ENCODE assay signal across 8 cellular contexts in genomic region chr7:141739250-141739649, GRCh38. TPM values are rescaled to one million over a fixed set of nuclear protein-coding genes. Genes with fewer than 3 reads are reported as not detected.
A peak's percentile ranks its signal among the peaks of the same experiment; 100 is the strongest.
DNase-seq lines count a peak whose midpoint lies in the region; ATAC-seq and TF ChIP-seq lines count a peak whose summit lies in the region.

No MANE protein-coding gene starts in this region.

- no peak overlapping the region for H3K27ac ChIP-seq in hepatocyte

- 79% methylated on average over 3 of the region's 3 CpGs for whole genome bisulfite sequencing in hepatocyte (ENCODE audit: low lambda C conversion rate, missing lambda C conversion rate)

- no peaks in the 10 kb centered on the region for H3K9me3 Mint-ChIP-seq in activated CD4-positive, alpha-beta T cell treated with anti-CD3 and anti-CD28 coated beads for 36 hours (ENCODE audit: low read depth)
- H3K9me3 Mint-ChIP-seq in activated CD8-positive, alpha-beta T cell treated with anti-CD3 and anti-CD28 coated beads for 36 hours = no peaks in the 10 kb centered on the region
- no peaks in the 10 kb centered on the region for H3K9me3 Mint-ChIP-seq in stimulated activated memory B cell treated with anti-CD40 and anti-IgM and Interleukin-4, amounts not matched to agents 10 μg/mL and 1 μg/mL and 100 μg/mL, for 72 hours

- peaks cover 8% of the 10 kb centered on the region for H3K4me1 ChIP-seq in hepatocyte (ENCODE audit: insufficient read depth)

- peak overlapping the region; percentile 97 for H3K27ac Mint-ChIP-seq in activated CD4-positive, alpha-beta T cell treated with anti-CD3 and anti-CD28 coated beads for 36 hours
- peak overlapping the region; percentile 78 for H3K27ac Mint-ChIP-seq in activated CD8-positive, alpha-beta T cell treated with anti-CD3 and anti-CD28 coated beads for 36 hours
- H3K27ac Mint-ChIP-seq in stimulated activated memory B cell treated with anti-CD40 and anti-IgM and Interleukin-4, amounts not matched to agents 10 μg/mL and 1 μg/mL and 100 μg/mL, for 72 hours = peak overlapping the region; percentile 99

- no peak for TF ChIP-seq CTCF in activated CD8-positive, alpha-beta T cell treated with anti-CD3 and anti-CD28 coated beads for 36 hours (IDR thresholded peaks at IDR 0.05)
- no peak for TF ChIP-seq CTCF in hepatocyte (IDR thresholded peaks at IDR 0.05; ENCODE audit: poor library complexity)

- H3K27me3 Mint-ChIP-seq in activated CD4-positive, alpha-beta T cell treated with anti-CD3 and anti-CD28 coated beads for 36 hours = no peaks in the 10 kb centered on the region
- no peaks in the 10 kb centered on the region for H3K27me3 Mint-ChIP-seq in activated CD8-positive, alpha-beta T cell treated with anti-CD3 and anti-CD28 coated beads for 36 hours
- H3K27me3 Mint-ChIP-seq in stimulated activated memory B cell treated with anti-CD40 and anti-IgM and Interleukin-4, amounts not matched to agents 10 μg/mL and 1 μg/mL and 100 μg/mL, for 72 hours = no peaks in the 10 kb centered on the region

- no peak for ATAC-seq in activated CD4-positive, alpha-beta T cell treated with anti-CD3 and anti-CD28 coated beads for 36 hours
- no peak for ATAC-seq in activated CD8-positive, alpha-beta T cell treated with anti-CD3 and anti-CD28 coated beads for 36 hours
- ATAC-seq in stimulated activated memory B cell treated with anti-CD40 and anti-IgM and Interleukin-4, amounts not matched to agents 10 μg/mL and 1 μg/mL and 100 μg/mL, for 72 hours = no peak

- H4K20me1 ChIP-seq in hepatocyte (ENCODE audit: insufficient read depth, poor library complexity, severe bottlenecking) = no peaks in the 10 kb centered on the region

- H3K4me3 ChIP-seq in hepatocyte = peak overlapping the region; percentile 48

- peak overlapping the region; percentile 96 for H3K4me3 Mint-ChIP-seq in activated CD4-positive, alpha-beta T cell treated with anti-CD3 and anti-CD28 coated beads for 36 hours
- peak overlapping the region; percentile 99 for H3K4me3 Mint-ChIP-seq in activated CD8-positive, alpha-beta T cell treated with anti-CD3 and anti-CD28 coated beads for 36 hours
- H3K4me3 Mint-ChIP-seq in stimulated activated memory B cell treated with anti-CD40 and anti-IgM and Interleukin-4, amounts not matched to agents 10 μg/mL and 1 μg/mL and 100 μg/mL, for 72 hours = peak overlapping the region; percentile 99

- peaks cover 34% of the 10 kb centered on the region for H3K79me2 ChIP-seq in hepatocyte

- H3K27me3 ChIP-seq in hepatocyte = no peaks in the 10 kb centered on the region

- peak overlapping the region; percentile 82 for H3K4me2 ChIP-seq in hepatocyte

- H3K9me2 ChIP-seq in hepatocyte (replicated peaks; ENCODE audit: insufficient read depth) = no peaks in the 10 kb centered on the region

- CTCF ChIA-PET in activated CD4-positive, alpha-beta T cell treated with anti-CD3 and anti-CD28 coated beads for 36 hours (lab: Charles Lee) = interaction anchor here (0.6 to 5.0 kb wide), 5 partner anchors 30 to 237 kb away, joined by 3 to 48 read pairs (median 14); partner anchors contain the start of genes DENND11 and WEE2
- CTCF ChIA-PET in activated CD8-positive, alpha-beta T cell treated with anti-CD3 and anti-CD28 coated beads for 36 hours (lab: Charles Lee) = interaction anchor here (1.0 to 4.6 kb wide), 7 partner anchors 10 to 85 kb away, joined by 3 to 51 read pairs (median 17); partner anchors contain the start of gene DENND11

- no peaks in the 10 kb centered on the region for H3K9me3 ChIP-seq in hepatocyte (ENCODE audit: low read depth)

- H3K4me1 Mint-ChIP-seq in activated CD4-positive, alpha-beta T cell treated with anti-CD3 and anti-CD28 coated beads for 36 hours = peaks cover 43% of the 10 kb centered on the region
- H3K4me1 Mint-ChIP-seq in activated CD8-positive, alpha-beta T cell treated with anti-CD3 and anti-CD28 coated beads for 36 hours (ENCODE audit: low read depth) = peaks cover 39% of the 10 kb centered on the region
- H3K4me1 Mint-ChIP-seq in stimulated activated memory B cell treated with anti-CD40 and anti-IgM and Interleukin-4, amounts not matched to agents 10 μg/mL and 1 μg/mL and 100 μg/mL, for 72 hours = peaks cover 56% of the 10 kb centered on the region

- peaks cover 47% of the 10 kb centered on the region for H3K36me3 Mint-ChIP-seq in activated CD4-positive, alpha-beta T cell treated with anti-CD3 and anti-CD28 coated beads for 36 hours (ENCODE audit: low read depth)
- peaks cover 47% of the 10 kb centered on the region for H3K36me3 Mint-ChIP-seq in activated CD8-positive, alpha-beta T cell treated with anti-CD3 and anti-CD28 coated beads for 36 hours (ENCODE audit: low read depth)
- H3K36me3 Mint-ChIP-seq in stimulated activated memory B cell treated with anti-CD40 and anti-IgM and Interleukin-4, amounts not matched to agents 10 μg/mL and 1 μg/mL and 100 μg/mL, for 72 hours = peaks cover 37% of the 10 kb centered on the region

- H3K36me3 ChIP-seq in hepatocyte (replicated peaks; ENCODE audit: insufficient read depth, low read depth) = no peaks in the 10 kb centered on the region

- POLR2A ChIA-PET in activated CD4-positive, alpha-beta T cell treated with anti-CD3 and anti-CD28 coated beads for 36 hours (lab: Charles Lee) = interaction anchor here (1.1 kb wide), 1 partner anchor 188 kb away, joined by 3 read pairs; no protein-coding TSS in a partner anchor
- POLR2A ChIA-PET in activated CD8-positive, alpha-beta T cell treated with anti-CD3 and anti-CD28 coated beads for 36 hours (lab: Charles Lee) = interaction anchor here (0.6 to 2.6 kb wide), 4 partner anchors 9 to 1343 kb away, joined by 3 to 13 read pairs (median 4); partner anchors contain the start of gene DENND11

- DNase-seq in activated CD4-positive, alpha-beta T cell treated with anti-CD3 and anti-CD28 coated beads for 36 hours = no peak
- no peak for DNase-seq in activated CD4-positive, alpha-beta T cell treated with anti-CD3 and anti-CD28 coated beads for 48 hours
- no peak for DNase-seq in activated CD8-positive, alpha-beta T cell treated with anti-CD3 and anti-CD28 coated beads for 36 hours
- no peak for DNase-seq in hepatocyte (ENCODE audit: low spot score)
- no peak for DNase-seq in NCI-H187 (lab: John Stamatoyannopoulos, UW)
- no peak for DNase-seq in RKO (ENCODE audit: low spot score)
- no peak for DNase-seq in kidney glomerular epithelial cell (lab: John Stamatoyannopoulos, UW)

- no peak overlapping the region for H2AFZ ChIP-seq in hepatocyte

- intact Hi-C loops in activated CD4-positive, alpha-beta T cell treated with anti-CD3 and anti-CD28 coated beads for 36 hours (cut with DNase I, micrococcal nuclease) = loop anchor here (2.0 to 10.0 kb wide), 4 partner anchors 180 to 1070 kb away; partner anchors contain the start of gene NDUFB2 (in 1 of the 2)
- intact Hi-C loops in activated CD8-positive, alpha-beta T cell treated with anti-CD3 and anti-CD28 coated beads for 36 hours (cut with micrococcal nuclease) = no loop called here

RNA-seq across cellular contexts. Expression of gene SSBP1, which starts 1.1 kb away (rescaled TPM):
- total RNA-seq in activated CD4-positive, alpha-beta T cell treated with anti-CD3 and anti-CD28 coated beads for 36 hours = 100 to 1,000 TPM; 183 to 245 TPM
- 100 to 1,000 TPM; 247 to 249 TPM for total RNA-seq in activated CD8-positive, alpha-beta T cell treated with anti-CD3 and anti-CD28 coated beads for 36 hours
- 153 and 186 TPM in 2 replicates for total RNA-seq in hepatocyte
- 212 and 220 TPM in 2 replicates for polyA plus RNA-seq in hepatocyte

RNA-seq across cellular contexts. Expression of gene TAS2R3, which starts 24.6 kb away (rescaled TPM):
- total RNA-seq in activated CD4-positive, alpha-beta T cell treated with anti-CD3 and anti-CD28 coated beads for 36 hours = 1 to 10 TPM in 1 of 2 experiments, under 1 TPM in 1; 0.69 to 1.1 TPM
- total RNA-seq in activated CD8-positive, alpha-beta T cell treated with anti-CD3 and anti-CD28 coated beads for 36 hours = 1 to 10 TPM in 1 of 2 experiments, under 1 TPM in 1; 0.94 to 1.0 TPM
- total RNA-seq in hepatocyte = 0.87 and 1.3 TPM in 2 replicates
- not detected in 2 replicates for polyA plus RNA-seq in hepatocyte

RNA-seq across cellular contexts. Expression of gene WEE2, which starts 31.1 kb away (rescaled TPM):
- not detected for total RNA-seq in activated CD4-positive, alpha-beta T cell treated with anti-CD3 and anti-CD28 coated beads for 36 hours
- total RNA-seq in activated CD8-positive, alpha-beta T cell treated with anti-CD3 and anti-CD28 coated beads for 36 hours = not detected
- total RNA-seq in hepatocyte = 3.6 and 3.7 TPM in 2 replicates
- polyA plus RNA-seq in hepatocyte = 0.60 and 0.89 TPM in 2 replicates

RNA-seq across cellular contexts. Expression of gene TAS2R4, which starts 37.2 kb away (rescaled TPM):
- under 1 TPM; 0.60 to 0.62 TPM for total RNA-seq in activated CD4-positive, alpha-beta T cell treated with anti-CD3 and anti-CD28 coated beads for 36 hours
- under 1 TPM; 0.43 to 0.54 TPM for total RNA-seq in activated CD8-positive, alpha-beta T cell treated with anti-CD3 and anti-CD28 coated beads for 36 hours
- total RNA-seq in hepatocyte = 1.9 and 2.6 TPM in 2 replicates
- polyA plus RNA-seq in hepatocyte = not detected in 2 replicates

RNA-seq across cellular contexts. Expression of gene DENND11, which starts 37.3 kb away (rescaled TPM):
- total RNA-seq in activated CD4-positive, alpha-beta T cell treated with anti-CD3 and anti-CD28 coated beads for 36 hours = 10 to 100 TPM; 21.2 to 27.6 TPM
- 10 to 100 TPM; 28.6 to 32.2 TPM for total RNA-seq in activated CD8-positive, alpha-beta T cell treated with anti-CD3 and anti-CD28 coated beads for 36 hours
- 29.1 and 29.5 TPM in 2 replicates for total RNA-seq in hepatocyte
- 4.0 and 5.6 TPM in 2 replicates for polyA plus RNA-seq in hepatocyte
